23 cellular contexts compared by ENCODE assay signal in genomic region chr22:47784991-47785390, GRCh38.
"Had no signal": no experiment of that assay in that cellular context is flagged by ENCODE, and none has a peak within 500 bp of the region (broad histone marks: within the 10 kb centered on the region; RNA-seq: fewer than 3 reads in every experiment).

No MANE protein-coding gene starts in this region.

- H3K4me3 Mint-ChIP-seq: dendritic cell treated with granulocyte-macrophage colony-stimulating factor and Interleukin-4, amounts not matched to agents 40 ng/mL and 50 ng/mL, for 4 days; naive thymus-derived CD4-positive, alpha-beta T cell; nephron; neural progenitor cell; stimulated activated naive CD8-positive, alpha-beta T cell treated with anti-CD3 and anti-CD28 coated beads, Interleukin-15, amount 100 ng/mL, for 72 hours had no signal

- H3K27me3 ChIP-seq: neural progenitor cell, ovary, vagina had no signal

- H3K27ac Mint-ChIP-seq: dendritic cell treated with granulocyte-macrophage colony-stimulating factor and Interleukin-4, amounts not matched to agents 40 ng/mL and 50 ng/mL, for 4 days; naive thymus-derived CD4-positive, alpha-beta T cell; nephron; neural progenitor cell; stimulated activated naive CD8-positive, alpha-beta T cell treated with anti-CD3 and anti-CD28 coated beads, Interleukin-15, amount 100 ng/mL, for 72 hours had no signal

- H3K4me1 ChIP-seq: left lung, neural progenitor cell, right lobe of liver, suprapubic skin, transverse colon, vagina had no signal

- H3K9ac ChIP-seq: neural progenitor cell had no signal

- H3K4me3 ChIP-seq: left lung, neural progenitor cell, ovary, right lobe of liver, suprapubic skin, transverse colon, vagina had no signal

- H3K4me2 ChIP-seq: neural progenitor cell had no signal

- H3K36me3 ChIP-seq: left lung, neural progenitor cell, ovary, right lobe of liver, suprapubic skin, transverse colon, vagina had no signal

- DNase-seq: effector memory CD4-positive, alpha-beta T cell; erythroblast; kidney; left lung; mesenchymal stem cell; midbrain; naive thymus-derived CD4-positive, alpha-beta T cell; ovary; retina; right lobe of liver; small intestine; stimulated activated CD4-positive, alpha-beta T cell treated with anti-CD3 and anti-CD28 coated beads, Interleukin-12 subunit alpha, Interleukin-12 subunit beta, amount 100 ng/mL, for 4 hours; stimulated activated CD4-positive, alpha-beta T cell treated with anti-CD3 and anti-CD28 coated beads, Interleukin-1b, Interleukin-23, amount 100 ng/mL, for 48 hours; stimulated activated CD4-positive, alpha-beta T cell treated with anti-CD3 and anti-CD28 coated beads, Interleukin-4, amount 100 ng/mL, for 1 hour; stimulated activated CD8-positive, alpha-beta memory T cell treated with anti-CD3 and anti-CD28 coated beads, Interleukin-4, amount 100 ng/mL, for 48 hours; stimulated activated naive CD4-positive, alpha-beta T cell; stimulated activated naive CD8-positive, alpha-beta T cell treated with anti-CD3 and anti-CD28 coated beads, Interleukin-15, amount 100 ng/mL, for 72 hours; transverse colon had no signal

- H3K27ac ChIP-seq: left lung, neural progenitor cell, ovary, right lobe of liver, suprapubic skin, transverse colon, vagina had no signal

- H3K9me3 ChIP-seq: ovary, right lobe of liver, suprapubic skin, vagina had no signal

- H3K4me1 Mint-ChIP-seq: naive thymus-derived CD4-positive, alpha-beta T cell; nephron; stimulated activated naive CD8-positive, alpha-beta T cell treated with anti-CD3 and anti-CD28 coated beads, Interleukin-15, amount 100 ng/mL, for 72 hours had no signal

- H2AFZ ChIP-seq: neural progenitor cell had no signal
